Comparison of ENCODE assay signal across 28 cellular contexts in the genomic region with DNA sequence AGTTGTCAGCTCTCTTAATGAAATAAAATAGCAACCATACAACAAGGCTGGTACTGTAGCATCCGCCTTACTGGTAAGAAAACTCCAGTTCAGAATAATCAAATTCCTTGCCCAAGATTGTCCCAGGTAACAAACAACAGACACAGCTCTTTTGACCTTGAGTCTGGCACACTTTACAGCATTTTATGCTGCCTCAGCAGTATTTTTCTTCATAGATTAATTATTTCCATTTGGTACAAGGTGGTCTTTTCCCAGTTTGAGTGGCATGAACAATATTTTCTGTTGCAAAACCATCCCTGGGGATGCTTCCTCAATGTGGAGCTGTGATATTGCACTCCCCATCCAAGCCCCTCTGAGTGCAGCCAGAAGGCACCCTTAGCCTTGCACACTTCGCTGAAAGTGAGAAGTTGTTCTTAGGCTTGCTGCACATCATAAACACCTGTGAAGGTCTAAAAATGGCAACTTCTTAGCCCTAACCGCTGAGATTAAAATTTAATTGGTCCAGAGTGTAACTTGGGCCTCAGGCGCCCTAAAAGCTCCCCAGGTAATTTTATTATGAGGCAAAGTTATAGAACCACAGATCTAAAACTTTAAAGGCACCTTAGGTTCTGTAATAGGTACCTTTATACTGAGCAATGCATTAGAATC.
A peak's percentile ranks its signal among the peaks of the same experiment; 100 is the strongest.
DNase-seq lines count a peak whose midpoint lies in the region; ATAC-seq and FAIRE-seq lines count a peak whose summit lies in the region.
"Had no signal": no experiment of that assay in that cellular context is flagged by ENCODE, and none has a peak within 500 bp of the region (broad histone marks: within the 10 kb centered on the region; RNA-seq: fewer than 3 reads in every experiment).

No MANE protein-coding gene starts in this region.

- no peaks in the 10 kb centered on the region for H3K27me3 Mint-ChIP-seq in stimulated activated memory B cell treated with anti-CD40 and anti-IgM and Interleukin-4, amounts not matched to agents 10 μg/mL and 1 μg/mL and 100 μg/mL, for 72 hours
- H3K27me3 Mint-ChIP-seq: activated naive CD8-positive, alpha-beta T cell; natural killer cell treated with Interleukin-12 subunit alpha and Interleukin-12 subunit beta and Interleukin-15 and Interleukin-18, amount 100 ng/mL, for 72 hours had no signal

- peaks cover 10% of the 10 kb centered on the region for H3K9me3 Mint-ChIP-seq in stimulated activated memory B cell treated with anti-CD40 and anti-IgM and Interleukin-4, amounts not matched to agents 10 μg/mL and 1 μg/mL and 100 μg/mL, for 72 hours
- peaks cover 6% of the 10 kb centered on the region for H3K9me3 Mint-ChIP-seq in stimulated activated effector memory CD8-positive, alpha-beta T cell treated with anti-CD3 and anti-CD28 coated beads, Interleukin-12 subunit alpha, Interleukin-12 subunit beta, amount 100 ng/mL, for 72 hours

- WGBS in small intestine, 3 donors: 85 to 87% (median 87%) methylated on average over 4 of the region's 4 CpGs
- 75 to 76% methylated on average over 4 of the region's 4 CpGs for WGBS in aorta, 2 donors

- ATAC-seq in GM19023 (IDR thresholded peaks at IDR 0.05; ENCODE audit: unreplicated experiment) (peak; percentile 25), GM21619 (IDR thresholded peaks at IDR 0.05; ENCODE audit: unreplicated experiment) (peak; percentile 26), aorta (ENCODE audit: low FRiP score) (no peak)
- ATAC-seq in stimulated activated memory B cell treated with anti-CD40 and anti-IgM and Interleukin-4, amounts not matched to agents 10 μg/mL and 1 μg/mL and 100 μg/mL, for 72 hours: no peak
- ATAC-seq in stimulated activated effector memory CD8-positive, alpha-beta T cell treated with anti-CD3 and anti-CD28 coated beads, Interleukin-12 subunit alpha, Interleukin-12 subunit beta, amount 100 ng/mL, for 72 hours: no peak
- ATAC-seq: activated T-helper 17 cell treated with anti-CD3 and anti-CD28 coated beads, Interleukin-2, amount 50 U/mL, for 72 hours; gastrocnemius medialis; left lung; natural killer cell treated with Interleukin-12 subunit alpha and Interleukin-12 subunit beta and Interleukin-15 and Interleukin-18, amount 100 ng/mL, for 72 hours had no signal

- peaks cover 40% of the 10 kb centered on the region for H3K4me1 Mint-ChIP-seq in stimulated activated memory B cell treated with anti-CD40 and anti-IgM and Interleukin-4, amounts not matched to agents 10 μg/mL and 1 μg/mL and 100 μg/mL, for 72 hours
- no peaks in the 10 kb centered on the region for H3K4me1 Mint-ChIP-seq in stimulated activated effector memory CD8-positive, alpha-beta T cell treated with anti-CD3 and anti-CD28 coated beads, Interleukin-12 subunit alpha, Interleukin-12 subunit beta, amount 100 ng/mL, for 72 hours
- H3K4me1 Mint-ChIP-seq: activated T-helper 17 cell treated with anti-CD3 and anti-CD28 coated beads, Interleukin-2, amount 50 U/mL, for 72 hours; CD14-positive monocyte; immature natural killer cell had no signal

- DNase-seq in NAMALWA (ENCODE audit: low spot score): peak; percentile 26
- DNase-seq in small intestine: no peak
- no peak for DNase-seq in stimulated activated effector memory CD8-positive, alpha-beta T cell treated with anti-CD3 and anti-CD28 coated beads, Interleukin-12 subunit alpha, Interleukin-12 subunit beta, amount 100 ng/mL, for 72 hours (ENCODE audit: low spot score in 2 of 2)
- no peak for DNase-seq in aorta
- DNase-seq: activated CD4-positive, alpha-beta T cell treated with anti-CD3 and anti-CD28 coated beads, Interleukin-2, amount 50 U/mL, for 4 hours; activated CD4-positive, CD25-positive, alpha-beta regulatory T cell; activated CD8-positive, alpha-beta memory T cell treated with anti-CD3 and anti-CD28 coated beads, Interleukin-2, amount 50 U/mL, for 4 hours; cortex of kidney; gastrocnemius medialis; hippocampal formation; immature natural killer cell; left lung; MG63; PC-9; retina; SHP77 treated with DMSO at 0.1 percent for 48 hours; stimulated activated CD4-positive, alpha-beta T cell treated with anti-CD3 and anti-CD28 coated beads, Interleukin-4, amount 100 ng/mL, for 24 hours; stimulated activated naive CD4-positive, alpha-beta T cell treated with Interleukin-2 at 50 U/mL for 16 hours; testis; uterus had no signal

- H3K4me1 ChIP-seq in small intestine (ENCODE audit: control insufficient read depth in 2 of 2, insufficient read depth in 1 of 2, low read depth in 1 of 2, low read length in 1 of 2) (no peaks in the 10 kb centered on the region), aorta (ENCODE audit: control insufficient read depth in 1 of 2, insufficient read depth in 2 of 2, low read length in 2 of 2) (no peaks in the 10 kb centered on the region)
- H3K4me1 ChIP-seq: ascending aorta, gastrocnemius medialis, left lung, testis, uterus had no signal

- H3K36me3 Mint-ChIP-seq in stimulated activated memory B cell treated with anti-CD40 and anti-IgM and Interleukin-4, amounts not matched to agents 10 μg/mL and 1 μg/mL and 100 μg/mL, for 72 hours: no peaks in the 10 kb centered on the region
- no peaks in the 10 kb centered on the region for H3K36me3 Mint-ChIP-seq in stimulated activated effector memory CD8-positive, alpha-beta T cell treated with anti-CD3 and anti-CD28 coated beads, Interleukin-12 subunit alpha, Interleukin-12 subunit beta, amount 100 ng/mL, for 72 hours
- H3K36me3 Mint-ChIP-seq: activated naive CD8-positive, alpha-beta T cell; CD14-positive monocyte; immature natural killer cell; natural killer cell treated with Interleukin-12 subunit alpha and Interleukin-12 subunit beta and Interleukin-15 and Interleukin-18, amount 100 ng/mL, for 72 hours had no signal

- H3K4me3 Mint-ChIP-seq in stimulated activated memory B cell treated with anti-CD40 and anti-IgM and Interleukin-4, amounts not matched to agents 10 μg/mL and 1 μg/mL and 100 μg/mL, for 72 hours: no peak overlapping the region
- H3K4me3 Mint-ChIP-seq in stimulated activated effector memory CD8-positive, alpha-beta T cell treated with anti-CD3 and anti-CD28 coated beads, Interleukin-12 subunit alpha, Interleukin-12 subunit beta, amount 100 ng/mL, for 72 hours: no peak overlapping the region
- H3K4me3 Mint-ChIP-seq: activated naive CD8-positive, alpha-beta T cell; activated T-helper 17 cell treated with anti-CD3 and anti-CD28 coated beads, Interleukin-2, amount 50 U/mL, for 72 hours; CD14-positive monocyte; immature natural killer cell; natural killer cell treated with Interleukin-12 subunit alpha and Interleukin-12 subunit beta and Interleukin-15 and Interleukin-18, amount 100 ng/mL, for 72 hours had no signal

- no peak for FAIRE-seq in small intestine (lab: Jason Lieb, UNC)

- intact Hi-C loops in aorta (cut with DNase I): no loop called here

- H3K9me3 ChIP-seq in small intestine (ENCODE audit: control insufficient read depth, low read depth) (no peaks in the 10 kb centered on the region), aorta (ENCODE audit: control insufficient read depth, low read length) (no peaks in the 10 kb centered on the region)
- H3K9me3 ChIP-seq: ascending aorta, gastrocnemius medialis, MG63, testis, uterus had no signal

- H3K36me3 ChIP-seq in small intestine (ENCODE audit: control insufficient read depth in 2 of 2, insufficient read depth in 2 of 2, low read length in 2 of 2) (no peaks in the 10 kb centered on the region), aorta (ENCODE audit: control insufficient read depth in 1 of 2, insufficient read depth in 2 of 2, low read length in 1 of 2) (no peaks in the 10 kb centered on the region)
- H3K36me3 ChIP-seq: ascending aorta, gastrocnemius medialis, left lung, MG63, uterus had no signal

- no peak overlapping the region for H3K27ac ChIP-seq in small intestine (ENCODE audit: low read depth in 1 of 2, low read length in 1 of 2)
- no peak overlapping the region for H3K27ac ChIP-seq in aorta (ENCODE audit: low read depth in 1 of 2, low read length in 2 of 2)
- H3K27ac ChIP-seq: ascending aorta, gastrocnemius medialis, left lung, PC-9, testis, uterus had no signal

- H3K4me3 ChIP-seq in small intestine (ENCODE audit: low read depth in 1 of 2, low read length in 2 of 2) (no peak overlapping the region), aorta (ENCODE audit: low read length in 2 of 2) (no peak overlapping the region)
- H3K4me3 ChIP-seq: ascending aorta, gastrocnemius medialis, left lung, MG63, PC-9, testis, uterus had no signal

- H3K27ac Mint-ChIP-seq in stimulated activated memory B cell treated with anti-CD40 and anti-IgM and Interleukin-4, amounts not matched to agents 10 μg/mL and 1 μg/mL and 100 μg/mL, for 72 hours: peak overlapping the region; percentile 26
- H3K27ac Mint-ChIP-seq in stimulated activated effector memory CD8-positive, alpha-beta T cell treated with anti-CD3 and anti-CD28 coated beads, Interleukin-12 subunit alpha, Interleukin-12 subunit beta, amount 100 ng/mL, for 72 hours: no peak overlapping the region
- H3K27ac Mint-ChIP-seq: activated naive CD8-positive, alpha-beta T cell; activated T-helper 17 cell treated with anti-CD3 and anti-CD28 coated beads, Interleukin-2, amount 50 U/mL, for 72 hours; CD14-positive monocyte; immature natural killer cell; natural killer cell treated with Interleukin-12 subunit alpha and Interleukin-12 subunit beta and Interleukin-15 and Interleukin-18, amount 100 ng/mL, for 72 hours had no signal

- no peaks in the 10 kb centered on the region for H3K27me3 ChIP-seq in small intestine (ENCODE audit: control insufficient read depth in 2 of 2, insufficient read depth in 2 of 2, low read length in 2 of 2)
- no peaks in the 10 kb centered on the region for H3K27me3 ChIP-seq in aorta (ENCODE audit: control insufficient read depth in 1 of 2, insufficient read depth in 2 of 2, low read length in 1 of 2)
- H3K27me3 ChIP-seq: ascending aorta, left lung, MG63, testis, uterus had no signal

Comparison
In these comparisons a context has a peak if more than half of its experiments do, and no peak if none do; other contexts are left out.
1. ATAC-seq: peak in GM19023 (single experiment) and GM21619 (single experiment); none in stimulated activated memory B cell treated with anti-CD40 and anti-IgM and Interleukin-4, amounts not matched to agents 10 μg/mL and 1 μg/mL and 100 μg/mL, for 72 hours (single experiment), stimulated activated effector memory CD8-positive, alpha-beta T cell treated with anti-CD3 and anti-CD28 coated beads, Interleukin-12 subunit alpha, Interleukin-12 subunit beta, amount 100 ng/mL, for 72 hours (single experiment) and aorta (single experiment).